Comparison of ENCODE assay signal across 10 cellular contexts in genomic region chrX:100408643-100409315, GRCh38. TPM values are rescaled to one million over a fixed set of nuclear protein-coding genes. Genes with fewer than 3 reads are reported as not detected.
A peak's percentile ranks its signal among the peaks of the same experiment; 100 is the strongest.
DNase-seq lines count a peak whose midpoint lies in the region; ATAC-seq and TF ChIP-seq lines count a peak whose summit lies in the region.
"Had no signal": no experiment of that assay in that cellular context is flagged by ENCODE, and none has a peak within 500 bp of the region (broad histone marks: within the 10 kb centered on the region; RNA-seq: fewer than 3 reads in every experiment).

No MANE protein-coding gene starts in this region.

- no peak for TF ChIP-seq CTCF in breast epithelium (IDR thresholded peaks at IDR 0.05)
- no peak for TF ChIP-seq CTCF in foreskin fibroblast (IDR thresholded peaks at IDR 0.05; ENCODE audit: low read depth, low read length)

- no peaks in the 10 kb centered on the region for H3K36me3 Mint-ChIP-seq in activated CD4-positive, alpha-beta T cell treated with anti-CD3 and anti-CD28 coated beads for 36 hours (ENCODE audit: low read depth)

- H3K4me1 ChIP-seq in breast epithelium, result no peaks in the 10 kb centered on the region
- H3K4me1 ChIP-seq in mesendoderm (ENCODE audit: control insufficient read depth, low read depth, low read length), result no peaks in the 10 kb centered on the region
- H3K4me1 ChIP-seq in subcutaneous abdominal adipose tissue (ENCODE audit: control insufficient read depth in 5 of 5, insufficient read depth in 5 of 5, low read length in 5 of 5), result peaks cover 0 to 32% (median 26%) of the 10 kb centered on the region in 5 donors

- TF ChIP-seq POLR2A in breast epithelium (IDR thresholded peaks at IDR 0.05), result no peak

- no peak overlapping the region for H3K27ac ChIP-seq in breast epithelium
- H3K27ac ChIP-seq in mesendoderm (ENCODE audit: low read depth, low read length), result no peak overlapping the region
- no peak overlapping the region for H3K27ac ChIP-seq in subcutaneous abdominal adipose tissue (ENCODE audit: low read depth, low read length)
- H3K27ac ChIP-seq: pancreas had no signal

- no peak for DNase-seq in activated CD4-positive, alpha-beta T cell treated with anti-CD3 and anti-CD28 coated beads for 36 hours
- no peak for DNase-seq in activated CD4-positive, alpha-beta T cell treated with anti-CD3 and anti-CD28 coated beads, Interleukin-2, amount 50 U/mL, for 1 hour
- DNase-seq in breast epithelium (ENCODE audit: low spot score in 2 of 2) (no peak), mesendoderm (no peak), anterior cingulate cortex (lab: John Stamatoyannopoulos, UW) (no peak), NCI-H345 treated with DMSO at 0.1 percent for 48 hours (lab: John Stamatoyannopoulos, UW; ENCODE audit: unreplicated experiment) (no peak), foreskin fibroblast (no peak)
- DNase-seq: GF-D8 had no signal

- CTCF ChIA-PET in activated CD4-positive, alpha-beta T cell treated with anti-CD3 and anti-CD28 coated beads for 36 hours (lab: Charles Lee), result interaction anchor here (1.5 kb wide), 1 partner anchor 9 kb away, joined by 4 read pairs; no protein-coding TSS in a partner anchor

- H3K4ac ChIP-seq in mesendoderm (ENCODE audit: low read depth, low read length), result no peak overlapping the region

- H3K36me3 ChIP-seq in breast epithelium (no peaks in the 10 kb centered on the region), mesendoderm (ENCODE audit: control insufficient read depth, insufficient read depth, low read length) (no peaks in the 10 kb centered on the region), subcutaneous abdominal adipose tissue (ENCODE audit: control insufficient read depth in 5 of 5, insufficient read depth in 5 of 5, low read length in 5 of 5) (no peaks in the 10 kb centered on the region)
- H3K36me3 ChIP-seq: pancreas had no signal

- no peaks in the 10 kb centered on the region for H3K79me1 ChIP-seq in mesendoderm (ENCODE audit: low read length)

- no peak overlapping the region for H4K5ac ChIP-seq in mesendoderm (ENCODE audit: low read length)

- H3K4me2 ChIP-seq in mesendoderm (ENCODE audit: low read length), result peak overlapping the region; percentile 15

- no peak overlapping the region for H2AK5ac ChIP-seq in mesendoderm (ENCODE audit: low read length)

- no peak overlapping the region for H3K56ac ChIP-seq in mesendoderm (ENCODE audit: low read length)

- H3K18ac ChIP-seq in mesendoderm (ENCODE audit: low read length), result no peak overlapping the region

- ATAC-seq in activated CD4-positive, alpha-beta T cell treated with anti-CD3 and anti-CD28 coated beads for 36 hours, result no peak
- ATAC-seq: pancreas had no signal

- no peak overlapping the region for H2BK120ac ChIP-seq in mesendoderm (ENCODE audit: low read depth, low read length)

- no peaks in the 10 kb centered on the region for H3K79me2 ChIP-seq in mesendoderm (ENCODE audit: control insufficient read depth, insufficient read depth, low read length)

- H3K9me3 Mint-ChIP-seq in activated CD4-positive, alpha-beta T cell treated with anti-CD3 and anti-CD28 coated beads for 36 hours (ENCODE audit: low read depth), result no peaks in the 10 kb centered on the region

- H4K8ac ChIP-seq in mesendoderm (ENCODE audit: low read depth, low read length), result no peak overlapping the region

- peaks cover 53% of the 10 kb centered on the region for H3K27me3 Mint-ChIP-seq in activated CD4-positive, alpha-beta T cell treated with anti-CD3 and anti-CD28 coated beads for 36 hours

- peak overlapping the region; percentile 26 for H3K4me3 Mint-ChIP-seq in activated CD4-positive, alpha-beta T cell treated with anti-CD3 and anti-CD28 coated beads for 36 hours

- H3K9me3 ChIP-seq in breast epithelium (no peaks in the 10 kb centered on the region), subcutaneous abdominal adipose tissue (ENCODE audit: control insufficient read depth in 5 of 5, low read length in 5 of 5) (peaks cover 0 to 17% (median 0%) of the 10 kb centered on the region in 5 donors)
- H3K9me3 ChIP-seq: pancreas had no signal

- H3K27me3 ChIP-seq in breast epithelium (peaks cover 3 to 97% of the 10 kb centered on the region in 2 donors), mesendoderm (ENCODE audit: insufficient read depth, low read length, poor library complexity) (peaks cover 56% of the 10 kb centered on the region), subcutaneous abdominal adipose tissue (ENCODE audit: control insufficient read depth in 5 of 5, insufficient read depth in 4 of 5, low read length in 5 of 5) (peaks cover 23 to 50% (median 40%) of the 10 kb centered on the region in 5 donors)

- H3K27ac Mint-ChIP-seq in activated CD4-positive, alpha-beta T cell treated with anti-CD3 and anti-CD28 coated beads for 36 hours, result no peak overlapping the region

- no peak overlapping the region for H3K9ac ChIP-seq in mesendoderm (ENCODE audit: low read length)
- no peak overlapping the region for H3K9ac ChIP-seq in subcutaneous abdominal adipose tissue (ENCODE audit: low read length in 5 of 5)

- H2BK5ac ChIP-seq in mesendoderm (ENCODE audit: low read length), result no peak overlapping the region

- WGBS in mesendoderm (ENCODE audit: extremely low coverage, insufficient coverage, low lambda C conversion rate), result no CpG with 5 or more reads among the region's 82 CpGs

- no peak overlapping the region for H3K23ac ChIP-seq in mesendoderm (ENCODE audit: low read length)

- POLR2A ChIA-PET in activated CD4-positive, alpha-beta T cell treated with anti-CD3 and anti-CD28 coated beads for 36 hours (lab: Charles Lee), result no interaction called here

- H3K4me1 Mint-ChIP-seq in activated CD4-positive, alpha-beta T cell treated with anti-CD3 and anti-CD28 coated beads for 36 hours, result peaks cover 9% of the 10 kb centered on the region

- H3K4me3 ChIP-seq in breast epithelium (peak overlapping the region; percentile 36 to 66 (median 50)), mesendoderm (ENCODE audit: low read length) (no peak overlapping the region), subcutaneous abdominal adipose tissue (ENCODE audit: low read depth in 1 of 5, low read length in 5 of 5) (peak overlapping the region in 4 of 5 donors; percentile 35 to 67 (median 52)), foreskin fibroblast (ENCODE audit: low read depth in 1 of 2, low read length in 2 of 2) (no peak overlapping the region)

- no peak overlapping the region for H2BK15ac ChIP-seq in mesendoderm (replicated peaks; ENCODE audit: low read depth)

- intact Hi-C loops in activated CD4-positive, alpha-beta T cell treated with anti-CD3 and anti-CD28 coated beads for 36 hours (cut with DNase I, micrococcal nuclease), result no loop called here
- intact Hi-C loops in breast epithelium (cut with DNase I; ENCODE audit: low total_unique reads), result no loop called here

RNA-seq across cellular contexts. Expression of gene PCDH19, which starts 1.3 kb away (rescaled TPM):
- total RNA-seq in activated CD4-positive, alpha-beta T cell treated with anti-CD3 and anti-CD28 coated beads for 36 hours, result under 1 TPM in 1 of 2 experiments, not detected in 1; 0.02 TPM
- 1 to 10 TPM; 1.6 to 2.6 (median 1.8) TPM for total RNA-seq in breast epithelium
- 0.35 TPM for polyA plus RNA-seq in mesendoderm (2013, experiment 1 of 2)
- polyA plus RNA-seq in mesendoderm (2013, experiment 2 of 2), result 0.60 TPM

Comparison
In these comparisons a context has a peak if more than half of its experiments do, and no peak if none do; other contexts are left out.
1. H3K4me3 ChIP-seq: peak in breast epithelium (3 of 3) and subcutaneous abdominal adipose tissue (4 of 5); none in mesendoderm (single experiment) and foreskin fibroblast (0 of 2).